20 cellular contexts compared by ENCODE assay signal in genomic region chr5:58085800-58086199, GRCh38.
DNase-seq lines count a peak whose midpoint lies in the region; ATAC-seq and TF ChIP-seq lines count a peak whose summit lies in the region.
"Had no signal": no experiment of that assay in that cellular context is flagged by ENCODE, and none has a peak within 500 bp of the region (broad histone marks: within the 10 kb centered on the region; RNA-seq: fewer than 3 reads in every experiment).

No MANE protein-coding gene starts in this region.

- no peak for TF ChIP-seq EP300 in stomach (IDR thresholded peaks at IDR 0.05)

- H3K36me3 Mint-ChIP-seq in effector memory CD8-positive, alpha-beta T cell (ENCODE audit: insufficient read depth), result no peaks in the 10 kb centered on the region
- H3K36me3 Mint-ChIP-seq: activated naive CD8-positive, alpha-beta T cell treated with anti-CD3 and anti-CD28 coated beads, Interleukin-2, amount 10 ng/mL, durations not matched to agents 7 days and 5 days; CD14-positive monocyte; naive thymus-derived CD8-positive, alpha-beta T cell; stimulated activated naive B cell treated with anti-CD40 and anti-IgM and Interleukin-4, amounts not matched to agents 10 μg/mL and 1 μg/mL and 100 μg/mL, for 72 hours had no signal

- H3K27me3 ChIP-seq in RWPE2 (ENCODE audit: insufficient read depth, poor library complexity, severe bottlenecking) (no peaks in the 10 kb centered on the region), stomach (no peaks in the 10 kb centered on the region)
- H3K27me3 ChIP-seq: spleen, transverse colon had no signal

- TF ChIP-seq CTCF in RWPE2 (IDR thresholded peaks at IDR 0.05; ENCODE audit: poor library complexity, severe bottlenecking) (no peak), epithelial cell of proximal tubule (conservative IDR thresholded peaks at IDR 0.05; ENCODE audit: low read depth, low read length) (no peak), stomach (IDR thresholded peaks at IDR 0.05) (no peak)

- ATAC-seq in RWPE2 (ENCODE audit: low read depth), result peak; percentile 98
- ATAC-seq in activated CD4-positive, CD25-positive, alpha-beta regulatory T cell treated with anti-CD3 and anti-CD28 coated beads, Interleukin-2, amount 50 U/mL, for 24 hours, result no peak
- no peak for ATAC-seq in effector memory CD8-positive, alpha-beta T cell (replicated peaks)
- ATAC-seq: naive thymus-derived CD8-positive, alpha-beta T cell; stimulated activated naive B cell treated with anti-CD40 and anti-IgM and Interleukin-4, amounts not matched to agents 10 μg/mL and 1 μg/mL and 100 μg/mL, for 72 hours had no signal

- H3K4me3 Mint-ChIP-seq in effector memory CD8-positive, alpha-beta T cell, result no peak overlapping the region
- H3K4me3 Mint-ChIP-seq: activated naive CD8-positive, alpha-beta T cell treated with anti-CD3 and anti-CD28 coated beads, Interleukin-2, amount 10 ng/mL, durations not matched to agents 7 days and 5 days; CD14-positive monocyte; naive thymus-derived CD8-positive, alpha-beta T cell; stimulated activated naive B cell treated with anti-CD40 and anti-IgM and Interleukin-4, amounts not matched to agents 10 μg/mL and 1 μg/mL and 100 μg/mL, for 72 hours had no signal

- H3K27me3 Mint-ChIP-seq in effector memory CD8-positive, alpha-beta T cell, result no peaks in the 10 kb centered on the region

- 60 to 81% (median 76%) methylated on average over 4 of the region's 4 CpGs for WGBS in stomach, 5 donors

- H3K36me3 ChIP-seq in RWPE2 (ENCODE audit: low read depth), result no peaks in the 10 kb centered on the region
- no peaks in the 10 kb centered on the region for H3K36me3 ChIP-seq in stomach
- H3K36me3 ChIP-seq: spleen, transverse colon had no signal

- H3K9me3 Mint-ChIP-seq in effector memory CD8-positive, alpha-beta T cell, result peaks cover 0 to 2% of the 10 kb centered on the region in 2 donors
- H3K9me3 Mint-ChIP-seq: activated naive CD8-positive, alpha-beta T cell treated with anti-CD3 and anti-CD28 coated beads, Interleukin-2, amount 10 ng/mL, durations not matched to agents 7 days and 5 days; naive thymus-derived CD8-positive, alpha-beta T cell; stimulated activated naive B cell treated with anti-CD40 and anti-IgM and Interleukin-4, amounts not matched to agents 10 μg/mL and 1 μg/mL and 100 μg/mL, for 72 hours had no signal

- intact Hi-C loops in stomach (cut with DNase I; ENCODE audit: low total_unique reads), result no loop called here

- no peak for TF ChIP-seq POLR2A in stomach (IDR thresholded peaks at IDR 0.05)

- H3K4me1 Mint-ChIP-seq in effector memory CD8-positive, alpha-beta T cell (ENCODE audit: low read depth in 2 of 2), result no peaks in the 10 kb centered on the region
- H3K4me1 Mint-ChIP-seq: activated naive CD8-positive, alpha-beta T cell treated with anti-CD3 and anti-CD28 coated beads, Interleukin-2, amount 10 ng/mL, durations not matched to agents 7 days and 5 days; naive thymus-derived CD8-positive, alpha-beta T cell; stimulated activated naive B cell treated with anti-CD40 and anti-IgM and Interleukin-4, amounts not matched to agents 10 μg/mL and 1 μg/mL and 100 μg/mL, for 72 hours had no signal

- DNase-seq in DMS 273 (lab: John Stamatoyannopoulos, UW; ENCODE audit: unreplicated experiment) (peak; percentile 29), DMS 273 treated with DMSO at 0.1 percent for 48 hours (lab: John Stamatoyannopoulos, UW) (no peak), RWPE2 (ENCODE audit: low spot score) (no peak), epithelial cell of proximal tubule (ENCODE audit: low read depth) (peak; percentile 53), stomach (peak; percentile 33), GM19238 (ENCODE audit: insufficient read length, low spot score) (no peak)
- DNase-seq in effector memory CD8-positive, alpha-beta T cell, result no peak
- DNase-seq: activated CD4-positive, alpha-beta T cell treated with anti-CD3 and anti-CD28 coated beads, Interleukin-2, amount 50 U/mL, for 4 hours; activated naive CD8-positive, alpha-beta T cell treated with anti-CD3 and anti-CD28 coated beads, Interleukin-2, amount 10 ng/mL, durations not matched to agents 7 days and 5 days; DND-41; glutamatergic neuron; naive thymus-derived CD8-positive, alpha-beta T cell; NCI-H1694; spleen; stimulated activated naive B cell treated with anti-CD40 and anti-IgM and Interleukin-4, amounts not matched to agents 10 μg/mL and 1 μg/mL and 100 μg/mL, for 72 hours; transverse colon had no signal

- H3K27ac ChIP-seq in RWPE2 (ENCODE audit: poor library complexity, severe bottlenecking) (no peak overlapping the region), stomach (no peak overlapping the region)
- H3K27ac ChIP-seq: 22Rv1, spleen, transverse colon had no signal

- no peak overlapping the region for H3K27ac Mint-ChIP-seq in effector memory CD8-positive, alpha-beta T cell
- H3K27ac Mint-ChIP-seq: activated naive CD8-positive, alpha-beta T cell treated with anti-CD3 and anti-CD28 coated beads, Interleukin-2, amount 10 ng/mL, durations not matched to agents 7 days and 5 days; CD14-positive monocyte; naive thymus-derived CD8-positive, alpha-beta T cell; stimulated activated naive B cell treated with anti-CD40 and anti-IgM and Interleukin-4, amounts not matched to agents 10 μg/mL and 1 μg/mL and 100 μg/mL, for 72 hours had no signal

- no peak overlapping the region for H3K4me3 ChIP-seq in RWPE2 (ENCODE audit: severe bottlenecking)
- no peak overlapping the region for H3K4me3 ChIP-seq in epithelial cell of proximal tubule (ENCODE audit: low read depth, low read length)
- H3K4me3 ChIP-seq in stomach, result no peak overlapping the region
- H3K4me3 ChIP-seq: lung, spleen, transverse colon had no signal

- no peaks in the 10 kb centered on the region for H3K9me3 ChIP-seq in RWPE2 (ENCODE audit: severe bottlenecking)
- H3K9me3 ChIP-seq in stomach, result no peaks in the 10 kb centered on the region
- H3K9me3 ChIP-seq: spleen, transverse colon had no signal

- H3K4me1 ChIP-seq in RWPE2 (ENCODE audit: insufficient read depth, poor library complexity, severe bottlenecking) (peaks cover 9% of the 10 kb centered on the region), stomach (peaks cover 0 to 10% (median 0%) of the 10 kb centered on the region in 4 donors)
- H3K4me1 ChIP-seq: spleen, transverse colon had no signal

Comparison
In these comparisons a context has a peak if more than half of its experiments do, and no peak if none do; other contexts are left out.
1. DNase-seq: peak in DMS 273 (single experiment), epithelial cell of proximal tubule (single experiment) and stomach (single experiment); none in DMS 273 treated with DMSO at 0.1 percent for 48 hours (single experiment), RWPE2 (single experiment), GM19238 (single experiment) and effector memory CD8-positive, alpha-beta T cell (0 of 3).